Comparison of ENCODE assay signal across 8 cellular contexts in genomic region chr16:87681990-87682570, GRCh38.
DNase-seq lines count a peak whose midpoint lies in the region; ATAC-seq, FAIRE-seq and TF ChIP-seq lines count a peak whose summit lies in the region.

No MANE protein-coding gene starts in this region.

- H3K27ac ChIP-seq in H1 (ENCODE audit: low read depth, low read length) (no peak overlapping the region), smooth muscle cell (ENCODE audit: low read depth) (no peak overlapping the region), esophagus muscularis mucosa (replicated peaks in 1 of 4) (no peak overlapping the region)
- H3K27ac ChIP-seq in CD4-positive, alpha-beta T cell (ENCODE audit: low read depth, low read length) = no peak overlapping the region

- no peak overlapping the region for H2BK120ac ChIP-seq in H1 (replicated peaks; ENCODE audit: low read depth, low read length)

- no peaks in the 10 kb centered on the region for H3K27me3 Mint-ChIP-seq in activated T-cell treated with anti-CD3 and anti-CD28 coated beads, Interleukin-2, amount 50 U/mL, for 72 hours (ENCODE audit: low read depth)
- H3K27me3 Mint-ChIP-seq in activated T-cell treated with anti-CD3 and anti-CD28 coated beads, Interleukin-2, amount 50 U/mL, for 24 hours = peaks cover 2% of the 10 kb centered on the region
- H3K27me3 Mint-ChIP-seq in CD4-positive, alpha-beta T cell = no peaks in the 10 kb centered on the region

- FAIRE-seq in H1 (lab: Jason Lieb, UNC) = peak; percentile 87

- peak; percentile 52 to 63 for ATAC-seq in activated T-cell treated with anti-CD3 and anti-CD28 coated beads, Interleukin-2, amount 50 U/mL, for 72 hours (replicated peaks in 1 of 2)
- no peak for ATAC-seq in CD4-positive, alpha-beta T cell (ENCODE audit: poor library complexity)

- no peaks in the 10 kb centered on the region for H3K23me2 ChIP-seq in H1 (ENCODE audit: low read depth, low read length)

- H3K14ac ChIP-seq in H1 (ENCODE audit: insufficient read length) = no peak overlapping the region

- H3K36me3 Mint-ChIP-seq in activated T-cell treated with anti-CD3 and anti-CD28 coated beads, Interleukin-2, amount 50 U/mL, for 72 hours (ENCODE audit: insufficient read depth in 2 of 2) = no peaks in the 10 kb centered on the region
- no peaks in the 10 kb centered on the region for H3K36me3 Mint-ChIP-seq in activated T-cell treated with anti-CD3 and anti-CD28 coated beads, Interleukin-2, amount 50 U/mL, for 24 hours (ENCODE audit: low read depth)
- no peaks in the 10 kb centered on the region for H3K36me3 Mint-ChIP-seq in CD4-positive, alpha-beta T cell (ENCODE audit: low read depth)

- no peak overlapping the region for H3K56ac ChIP-seq in H1 (replicated peaks; ENCODE audit: insufficient read length, low read depth, low read length)

- no peaks in the 10 kb centered on the region for H3F3A ChIP-seq in smooth muscle cell (ENCODE audit: low read depth)

- TF ChIP-seq POLR2A in NB4 (IDR thresholded peaks at IDR 0.05; ENCODE audit: extremely low read depth, insufficient read length) (no peak), H1 (IDR thresholded peaks at IDR 0.05; ENCODE audit: control extremely low read depth in 1 of 2, low read depth in 2 of 2, low read length in 2 of 2) (no peak), esophagus muscularis mucosa (IDR thresholded peaks at IDR 0.05; ENCODE audit: low read depth) (no peak)

- peak; percentile 51 to 58 for TF ChIP-seq RAD21 in H1 (IDR thresholded peaks at IDR 0.05 in 1 of 2, conservative IDR thresholded peaks at IDR 0.05 in 1 of 2; ENCODE audit: low read depth in 2 of 2, low read length in 2 of 2)

- H3K4me2 ChIP-seq in H1 (ENCODE audit: insufficient read depth in 1 of 2, low read depth in 2 of 2, low read length in 2 of 2) (no peak overlapping the region), smooth muscle cell (no peak overlapping the region)

- H2BK15ac ChIP-seq in H1 (ENCODE audit: low read length) = no peak overlapping the region

- POLR2A ChIA-PET in H1 (lab: Charles Lee; ENCODE audit: partially characterized antibody) = no interaction called here
- POLR2A ChIA-PET in CD4-positive, alpha-beta T cell (lab: Charles Lee) = no interaction called here

- H2AFZ ChIP-seq in H1 (ENCODE audit: low read length) (no peak overlapping the region), smooth muscle cell (ENCODE audit: low read depth) (no peak overlapping the region)

- no peak overlapping the region for H2BK20ac ChIP-seq in H1 (ENCODE audit: low read length)

- no peak overlapping the region for H4K8ac ChIP-seq in H1 (ENCODE audit: extremely low read depth, insufficient read depth, low read length)

- H3K18ac ChIP-seq in H1 (ENCODE audit: extremely low read depth, low read length) = no peak overlapping the region

- H3K9me3 ChIP-seq in H1 (ENCODE audit: insufficient read depth in 2 of 2, low read depth in 1 of 2, low read length in 1 of 2) = no peaks in the 10 kb centered on the region
- no peaks in the 10 kb centered on the region for H3K9me3 ChIP-seq in smooth muscle cell (replicated peaks; ENCODE audit: low read depth)
- no peaks in the 10 kb centered on the region for H3K9me3 ChIP-seq in esophagus muscularis mucosa
- H3K9me3 ChIP-seq in CD4-positive, alpha-beta T cell (ENCODE audit: control insufficient read depth, low read length) = no peaks in the 10 kb centered on the region

- CTCF ChIA-PET in H1 (lab: Charles Lee; ENCODE audit: partially characterized antibody) = interaction anchor here (0.5 to 2.3 kb wide), 19 partner anchors 9 to 619 kb away, joined by 3 to 8 read pairs (median 4); no protein-coding TSS in a partner anchor
- CTCF ChIA-PET in CD4-positive, alpha-beta T cell (lab: Charles Lee) = no interaction called here

- no peak overlapping the region for H2BK12ac ChIP-seq in H1 (ENCODE audit: low read depth, low read length)

- H2AK5ac ChIP-seq in H1 (ENCODE audit: low read depth, low read length) = no peak overlapping the region

- TF ChIP-seq EP300 in H1 (IDR thresholded peaks at IDR 0.05; ENCODE audit: borderline replicate concordance in 1 of 2, low read depth in 2 of 2, low read length in 2 of 2) (no peak), esophagus muscularis mucosa (IDR thresholded peaks at IDR 0.05) (no peak)

- H3K36me3 ChIP-seq in H1 (ENCODE audit: control insufficient read depth in 2 of 4, insufficient read depth in 4 of 4, low read length in 3 of 4) (no peaks in the 10 kb centered on the region; a peak in 1 of 8 replicates), smooth muscle cell (ENCODE audit: low read depth) (no peaks in the 10 kb centered on the region), esophagus muscularis mucosa (no peaks in the 10 kb centered on the region)

- no peak overlapping the region for H2BK5ac ChIP-seq in H1 (ENCODE audit: low read depth, low read length)

- H4K5ac ChIP-seq in H1 (ENCODE audit: insufficient read length, low read depth, low read length) = no peak overlapping the region

- no peak overlapping the region for H3K4me3 ChIP-seq in NB4 (ENCODE audit: low read depth, low read length)
- H3K4me3 ChIP-seq in H1 (ENCODE audit: extremely low read depth in 1 of 4, insufficient read depth in 2 of 4, low read depth in 3 of 4, low read length in 4 of 4) = no peak overlapping the region
- H3K4me3 ChIP-seq in smooth muscle cell = no peak overlapping the region
- H3K4me3 ChIP-seq in esophagus muscularis mucosa = no peak overlapping the region

- no peak overlapping the region for H3K23ac ChIP-seq in H1 (ENCODE audit: insufficient read length)

- H3K4me1 Mint-ChIP-seq in activated T-cell treated with anti-CD3 and anti-CD28 coated beads, Interleukin-2, amount 50 U/mL, for 72 hours (ENCODE audit: low read depth) = peaks cover 14% of the 10 kb centered on the region
- peaks cover 11% of the 10 kb centered on the region for H3K4me1 Mint-ChIP-seq in activated T-cell treated with anti-CD3 and anti-CD28 coated beads, Interleukin-2, amount 50 U/mL, for 24 hours (ENCODE audit: low read depth)
- H3K4me1 Mint-ChIP-seq in CD4-positive, alpha-beta T cell (ENCODE audit: low read depth) = no peaks in the 10 kb centered on the region

- H3K4me3 Mint-ChIP-seq in activated T-cell treated with anti-CD3 and anti-CD28 coated beads, Interleukin-2, amount 50 U/mL, for 72 hours = peak overlapping the region; percentile 18 to 28
- H3K4me3 Mint-ChIP-seq in activated T-cell treated with anti-CD3 and anti-CD28 coated beads, Interleukin-2, amount 50 U/mL, for 24 hours = no peak overlapping the region
- no peak overlapping the region for H3K4me3 Mint-ChIP-seq in CD4-positive, alpha-beta T cell

- H3K4ac ChIP-seq in H1 (replicated peaks; ENCODE audit: insufficient read length, low read depth, low read length) = no peak overlapping the region

- no peak overlapping the region for H3K27ac Mint-ChIP-seq in activated T-cell treated with anti-CD3 and anti-CD28 coated beads, Interleukin-2, amount 50 U/mL, for 72 hours
- H3K27ac Mint-ChIP-seq in activated T-cell treated with anti-CD3 and anti-CD28 coated beads, Interleukin-2, amount 50 U/mL, for 24 hours = no peak overlapping the region
- no peak overlapping the region for H3K27ac Mint-ChIP-seq in CD4-positive, alpha-beta T cell

- H3K79me1 ChIP-seq in H1 (ENCODE audit: low read depth, low read length) = no peaks in the 10 kb centered on the region; the same call in 1 of the 2 replicates

- H4K20me1 ChIP-seq in H1 (replicated peaks in 1 of 2; ENCODE audit: control insufficient read depth in 1 of 2, insufficient read depth in 2 of 2, low read length in 2 of 2) (peaks cover 9 to 12% of the 10 kb centered on the region in 2 experiments), smooth muscle cell (ENCODE audit: low read depth) (no peaks in the 10 kb centered on the region)

- no peaks in the 10 kb centered on the region for H3K9me3 Mint-ChIP-seq in activated T-cell treated with anti-CD3 and anti-CD28 coated beads, Interleukin-2, amount 50 U/mL, for 72 hours
- no peaks in the 10 kb centered on the region for H3K9me3 Mint-ChIP-seq in activated T-cell treated with anti-CD3 and anti-CD28 coated beads, Interleukin-2, amount 50 U/mL, for 24 hours
- H3K9me3 Mint-ChIP-seq in CD4-positive, alpha-beta T cell = no peaks in the 10 kb centered on the region

- H4K91ac ChIP-seq in H1 (replicated peaks; ENCODE audit: insufficient read length, low read length) = no peak overlapping the region

- DNase-seq in activated T-cell treated with anti-CD3 and anti-CD28 coated beads, Interleukin-2, amount 50 U/mL, for 72 hours = peak; percentile 25 to 33
- DNase-seq in activated T-cell treated with anti-CD3 and anti-CD28 coated beads, Interleukin-2, amount 50 U/mL, for 24 hours = no peak
- DNase-seq in NB4 (ENCODE audit: low read depth) (peak; percentile 41), H1 (ENCODE audit: low read depth in 1 of 2, low spot score in 2 of 2) (peak in 1 of 2 experiments; percentile 80), smooth muscle cell (lab: John Stamatoyannopoulos, UW; ENCODE audit: unreplicated experiment) (no peak), esophagus muscularis mucosa (ENCODE audit: extremely low spot score) (no peak), NCI-H345 treated with DMSO at 0.1 percent for 48 hours (lab: John Stamatoyannopoulos, UW; ENCODE audit: unreplicated experiment) (no peak)
- DNase-seq in CD4-positive, alpha-beta T cell = no peak

- TF ChIP-seq CTCF in NB4 (IDR thresholded peaks at IDR 0.05; ENCODE audit: low read depth, low read length) (peak; percentile 53), H1 (IDR thresholded peaks at IDR 0.05; ENCODE audit: control extremely low read depth in 1 of 3, insufficient read depth in 1 of 3, low read depth in 1 of 3, low read length in 3 of 3) (peak; percentile 89 to 96 (median 93)), smooth muscle cell (IDR thresholded peaks at IDR 0.05; ENCODE audit: borderline replicate concordance, insufficient read depth, poor library complexity, severe bottlenecking) (peak; percentile 20), esophagus muscularis mucosa (IDR thresholded peaks at IDR 0.05) (no peak)
- TF ChIP-seq CTCF in CD4-positive, alpha-beta T cell (IDR thresholded peaks at IDR 0.05) = no peak

- H3K9ac ChIP-seq in H1 (replicated peaks in 1 of 4; ENCODE audit: extremely low read depth in 1 of 4, low read depth in 3 of 4, low read length in 3 of 4) (no peak overlapping the region), smooth muscle cell (ENCODE audit: low read depth) (no peak overlapping the region)

- no peaks in the 10 kb centered on the region for H3K79me2 ChIP-seq in H1 (ENCODE audit: control insufficient read depth in 1 of 2, insufficient read depth in 2 of 2, low read length in 2 of 2)
- no peaks in the 10 kb centered on the region for H3K79me2 ChIP-seq in smooth muscle cell (ENCODE audit: low read depth)

- no peaks in the 10 kb centered on the region for H3K4me1 ChIP-seq in H1 (replicated peaks in 1 of 4; ENCODE audit: control insufficient read depth in 3 of 4, insufficient read depth in 4 of 4, low read length in 3 of 4)
- H3K4me1 ChIP-seq in smooth muscle cell (ENCODE audit: low read depth) = no peaks in the 10 kb centered on the region
- H3K4me1 ChIP-seq in esophagus muscularis mucosa = peaks cover 0 to 3% (median 0%) of the 10 kb centered on the region in 4 donors

- H3K27me3 ChIP-seq in H1 (replicated peaks in 1 of 4; ENCODE audit: control insufficient read depth in 3 of 4, extremely low read depth in 1 of 4, insufficient read depth in 3 of 4, low read length in 3 of 4) = no peaks in the 10 kb centered on the region
- H3K27me3 ChIP-seq in smooth muscle cell (ENCODE audit: low read depth) = no peaks in the 10 kb centered on the region
- H3K27me3 ChIP-seq in esophagus muscularis mucosa = peaks cover 0 to 76% (median 0%) of the 10 kb centered on the region in 4 donors
- H3K27me3 ChIP-seq in CD4-positive, alpha-beta T cell (ENCODE audit: control insufficient read depth, insufficient read depth, low read length) = no peaks in the 10 kb centered on the region

- WGBS in H1 (ENCODE audit: extremely low coverage in 1 of 2, insufficient coverage in 1 of 2, insufficient read length in 1 of 2, insufficient replicate concordance in 2 of 2, low coverage in 1 of 2, low lambda C conversion rate in 2 of 2, missing lambda C conversion rate in 1 of 2), 2 experiments = 68% methylated on average over 9 of the region's 9 CpGs; no CpG with 5 or more reads in 1 of the 2 experiments
- 58% methylated on average over 9 of the region's 9 CpGs for WGBS in smooth muscle cell (ENCODE audit: low lambda C conversion rate)
- WGBS in esophagus muscularis mucosa = 51% methylated on average over 9 of the region's 9 CpGs

- intact Hi-C loops in esophagus muscularis mucosa (cut with DNase I) = no loop called here
- intact Hi-C loops in CD4-positive, alpha-beta T cell (cut with DNase I, micrococcal nuclease) = no loop called here

Comparison
In these comparisons a context has a peak if more than half of its experiments do, and no peak if none do; other contexts are left out.
1. DNase-seq: peak in activated T-cell treated with anti-CD3 and anti-CD28 coated beads, Interleukin-2, amount 50 U/mL, for 72 hours (2 of 2) and NB4 (single experiment); none in activated T-cell treated with anti-CD3 and anti-CD28 coated beads, Interleukin-2, amount 50 U/mL, for 24 hours (single experiment), smooth muscle cell (single experiment), esophagus muscularis mucosa (single experiment), CD4-positive, alpha-beta T cell (0 of 10) and NCI-H345 treated with DMSO at 0.1 percent for 48 hours (single experiment).
2. H3K4me3 Mint-ChIP-seq: peak in activated T-cell treated with anti-CD3 and anti-CD28 coated beads, Interleukin-2, amount 50 U/mL, for 72 hours (2 of 2); none in activated T-cell treated with anti-CD3 and anti-CD28 coated beads, Interleukin-2, amount 50 U/mL, for 24 hours (single experiment) and CD4-positive, alpha-beta T cell (single experiment).
3. CTCF ChIP-seq: peak in NB4 (single experiment), H1 (3 of 3) and smooth muscle cell (single experiment); none in esophagus muscularis mucosa (0 of 3) and CD4-positive, alpha-beta T cell (single experiment).